Comparison of ENCODE assay signal across 8 cellular contexts in genomic region chr19:7869453-7869909, GRCh38. TPM values are rescaled to one million over a fixed set of nuclear protein-coding genes. Genes with fewer than 3 reads are reported as not detected.
A peak's percentile ranks its signal among the peaks of the same experiment; 100 is the strongest.
DNase-seq lines count a peak whose midpoint lies in the region; ATAC-seq and TF ChIP-seq lines count a peak whose summit lies in the region.

No MANE protein-coding gene starts in this region.

- peaks cover 7% of the 10 kb centered on the region for H3K9me3 Mint-ChIP-seq in memory B cell

- H3K27me3 ChIP-seq in BJ (ENCODE audit: control insufficient read depth, insufficient read depth, low read length): peaks cover 14% of the 10 kb centered on the region

- TF ChIP-seq CTCF in BJ (IDR thresholded peaks at IDR 0.05; ENCODE audit: insufficient read depth, low read depth, low read length) (peak; percentile 0; the same call in 1 of the 2 replicates), choroid plexus epithelial cell (conservative IDR thresholded peaks at IDR 0.05; ENCODE audit: low read depth, low read length) (no peak)

- H3K27me3 Mint-ChIP-seq in memory B cell: peaks cover 38% of the 10 kb centered on the region

- DNase-seq in BJ (ENCODE audit: low read depth) (no peak), HuH-7 (ENCODE audit: low spot score) (peak; percentile 49), choroid plexus epithelial cell (ENCODE audit: low read depth) (peak; percentile 51), memory B cell (ENCODE audit: low spot score in 2 of 2) (peak; percentile 88 to 98), NCI-H510A treated with DMSO at 0.1 percent for 48 hours (lab: John Stamatoyannopoulos, UW) (no peak)
- peak; percentile 79 for DNase-seq in activated CD4-positive, CD25-positive, alpha-beta regulatory T cell treated with anti-CD3 and anti-CD28 coated beads, Interleukin-2, amount 50 U/mL, for 72 hours
- peak; percentile 59 to 71 for DNase-seq in stimulated activated CD8-positive, alpha-beta memory T cell treated with anti-CD3 and anti-CD28 coated beads, Interleukin-2, amount 100 ng/mL, for 48 hours (ENCODE audit: low read depth in 2 of 2)

- CTCF ChIA-PET in BJ (lab: Yijun Ruan, JAX): interaction anchor here (0.6 to 2.2 kb wide), 25 partner anchors 8 to 1773 kb away, joined by 3 to 24 read pairs (median 5); partner anchors contain the start of gene SNAPC2

- POLR2A ChIA-PET in BJ (lab: Charles Lee): interaction anchor here (1.1 to 1.3 kb wide), 3 partner anchors 19 to 74 kb away, joined by 3 to 4 read pairs (median 3); partner anchors contain the start of genes LRRC8E, MAP2K7 and TIMM44

- H3K4me3 ChIP-seq in BJ (ENCODE audit: low read depth, low read length) (peak overlapping the region; percentile 51), choroid plexus epithelial cell (ENCODE audit: low read depth, low read length) (peak overlapping the region; percentile 32)

- peaks cover 5% of the 10 kb centered on the region for H3K36me3 Mint-ChIP-seq in memory B cell

- peaks cover 37% of the 10 kb centered on the region for H3K4me1 Mint-ChIP-seq in memory B cell

- ATAC-seq in GM21381 (IDR thresholded peaks at IDR 0.05; ENCODE audit: unreplicated experiment) (peak; percentile 41), memory B cell (ENCODE audit: low read depth) (peak; percentile 62)

- H3K4me3 Mint-ChIP-seq in memory B cell: peak overlapping the region; percentile 84

- H3K27ac Mint-ChIP-seq in memory B cell: peak overlapping the region; percentile 79

- no peaks in the 10 kb centered on the region for H3K36me3 ChIP-seq in BJ (ENCODE audit: control insufficient read depth, insufficient read depth, low read length)

RNA-seq across cellular contexts. Expression of gene PRR36, which starts 4.7 kb away (rescaled TPM):
- not detected in 2 replicates for polyA plus RNA-seq in BJ (2011; rRNA removed)
- polyA minus RNA-seq in BJ (2011; rRNA and poly(A)+ RNA removed): not detected in 2 replicates

RNA-seq across cellular contexts. Expression of gene LRRC8E, which starts 18.8 kb away (rescaled TPM):
- polyA plus RNA-seq in BJ (2011; rRNA removed): 6.0 and 8.6 TPM in 2 replicates
- polyA minus RNA-seq in BJ (2011; rRNA and poly(A)+ RNA removed): 4.9 and 8.3 TPM in 2 replicates

RNA-seq across cellular contexts. Expression of gene MAP2K7, which starts 34.2 kb away (rescaled TPM):
- polyA plus RNA-seq in BJ (2011; rRNA removed): 6.2 and 8.0 TPM in 2 replicates
- 10.1 and 10.3 TPM in 2 replicates for polyA minus RNA-seq in BJ (2011; rRNA and poly(A)+ RNA removed)

RNA-seq across cellular contexts. Expression of gene EVI5L, which starts 39.5 kb away (rescaled TPM):
- polyA plus RNA-seq in BJ (2011; rRNA removed): 8.1 and 11.7 TPM in 2 replicates
- 10.1 and 12.7 TPM in 2 replicates for polyA minus RNA-seq in BJ (2011; rRNA and poly(A)+ RNA removed)

RNA-seq across cellular contexts. Expression of gene TGFBR3L, which starts 45.1 kb away (rescaled TPM):
- 0.50 and 0.61 TPM in 2 replicates for polyA plus RNA-seq in BJ (2011; rRNA removed)
- polyA minus RNA-seq in BJ (2011; rRNA and poly(A)+ RNA removed): 0.57 and 1.2 TPM in 2 replicates

Comparison
In these comparisons a context has a peak if more than half of its experiments do, and no peak if none do; other contexts are left out.
1. DNase-seq: peak in HuH-7 (single experiment), activated CD4-positive, CD25-positive, alpha-beta regulatory T cell treated with anti-CD3 and anti-CD28 coated beads, Interleukin-2, amount 50 U/mL, for 72 hours (single experiment), choroid plexus epithelial cell (single experiment), memory B cell (2 of 2) and stimulated activated CD8-positive, alpha-beta memory T cell treated with anti-CD3 and anti-CD28 coated beads, Interleukin-2, amount 100 ng/mL, for 48 hours (2 of 2); none in BJ (single experiment) and NCI-H510A treated with DMSO at 0.1 percent for 48 hours (single experiment).